In the genomic region with DNA sequence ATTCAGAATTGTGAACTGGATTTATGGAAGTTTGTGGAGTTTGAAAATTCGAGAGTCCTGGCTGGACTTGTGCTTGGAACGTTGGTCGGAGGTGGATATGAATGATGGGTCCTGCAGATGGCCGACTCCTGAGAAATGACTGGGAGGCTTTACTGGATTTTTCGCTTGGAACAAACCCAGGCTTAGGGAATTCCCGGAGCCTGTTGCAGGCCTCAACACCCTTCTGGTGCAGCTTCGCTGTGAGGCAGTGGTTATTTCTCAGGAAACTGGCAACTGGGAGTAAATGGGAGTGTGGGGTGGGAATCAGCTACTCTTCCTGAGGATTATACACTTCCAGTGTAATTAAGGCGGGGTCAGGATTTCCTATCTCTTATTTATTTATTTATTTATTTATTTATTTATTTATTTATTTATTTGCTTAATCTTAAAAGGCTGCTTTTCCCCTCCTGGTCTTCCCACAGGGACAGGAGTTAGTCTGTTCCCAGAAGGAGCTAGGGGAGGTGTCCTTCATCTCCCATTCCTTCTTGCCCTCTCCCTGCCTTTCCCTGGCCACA, we compare ENCODE assay signal across 11 cellular contexts. TPM values are rescaled to one million over a fixed set of nuclear protein-coding genes. Genes with fewer than 3 reads are reported as not detected.
DNase-seq lines count a peak whose midpoint lies in the region; TF ChIP-seq lines count a peak whose summit lies in the region.
"Had no signal": no experiment of that assay in that cellular context is flagged by ENCODE, and none has a peak within 500 bp of the region (broad histone marks: within the 10 kb centered on the region; RNA-seq: fewer than 3 reads in every experiment).

No MANE protein-coding gene starts in this region.

- no peaks in the 10 kb centered on the region for H3K36me3 ChIP-seq in HEK293 (ENCODE audit: control insufficient read depth in 2 of 2, insufficient read depth in 1 of 2, low read length in 2 of 2)

- H3K27me3 ChIP-seq in AG04450 (ENCODE audit: control insufficient read depth, insufficient read depth, low read length) = no peaks in the 10 kb centered on the region

- H3K4me3 ChIP-seq in AG04450 (ENCODE audit: low read depth, low read length) (no peak overlapping the region), HEK293 (ENCODE audit: low read depth, low read length) (no peak overlapping the region)

- H3K27me3 Mint-ChIP-seq in chondrocyte (ENCODE audit: low read depth) = no peaks in the 10 kb centered on the region
- no peaks in the 10 kb centered on the region for H3K27me3 Mint-ChIP-seq in nephron progenitor cell (ENCODE audit: low read depth, poor library complexity)

- peak overlapping the region; percentile 62 for H3K27ac Mint-ChIP-seq in chondrocyte (ENCODE audit: unreplicated experiment)
- H3K27ac Mint-ChIP-seq in nephron progenitor cell = no peak overlapping the region
- H3K27ac Mint-ChIP-seq: T-helper 2 cell treated with Interferon-gamma antibody and Interleukin-4, amounts not matched to agents 5 μg/mL and 100 μg/mL, for 36 hours had no signal

- DNase-seq in AG04450 (ENCODE audit: low read depth, low spot score) = no peak
- DNase-seq in chondrocyte (ENCODE audit: low spot score) = no peak
- no peak for DNase-seq in nephron progenitor cell
- no peak for DNase-seq in NCI-H2227 treated with DMSO at 0.1 percent for 48 hours (lab: John Stamatoyannopoulos, UW)
- no peak for DNase-seq in mucosa of gallbladder (ENCODE audit: low spot score)
- no peak for DNase-seq in COLO829 (ENCODE audit: low spot score)
- DNase-seq in HEK293T (ENCODE audit: extremely low spot score) = no peak
- DNase-seq: activated gamma-delta T cell treated with Interleukin-2 at 50 U/mL for 16 hours, erythroblast had no signal

- H3K9me3 ChIP-seq in AG04450 (ENCODE audit: control insufficient read depth, insufficient read depth, low read length) (no peaks in the 10 kb centered on the region), HEK293 (ENCODE audit: control insufficient read depth, insufficient read depth, low read depth, low read length) (no peaks in the 10 kb centered on the region)

- TF ChIP-seq CTCF in AG04450 (IDR thresholded peaks at IDR 0.05; ENCODE audit: low read depth, low read length) (no peak), HEK293 (tag by site-specific recombination; IDR thresholded peaks at IDR 0.05) (no peak), chondrocyte (IDR thresholded peaks at IDR 0.05) (no peak), nephron progenitor cell (IDR thresholded peaks at IDR 0.05) (no peak)

- H3K4me1 Mint-ChIP-seq in chondrocyte (ENCODE audit: low read depth) = peaks cover 85% of the 10 kb centered on the region
- H3K4me1 Mint-ChIP-seq in nephron progenitor cell = peaks cover 94% of the 10 kb centered on the region

- POLR2A ChIA-PET in AG04450 (lab: Yijun Ruan, JAX) = interaction anchor here (1.1 to 1.3 kb wide), 2 partner anchors 31 to 71 kb away, joined by 3 to 4 read pairs; a partner anchor contains a TSS
- POLR2A ChIA-PET in HEK293 (lab: Yijun Ruan, JAX) = no interaction called here
- POLR2A ChIA-PET in HEK293T (lab: Yijun Ruan, JAX) = no interaction called here

- peaks cover 27% of the 10 kb centered on the region for H3K4me1 ChIP-seq in HEK293 (ENCODE audit: control insufficient read depth, insufficient read depth, low read length)

- CTCF ChIA-PET in AG04450 (lab: Charles Lee) = interaction anchor here (0.7 to 3.3 kb wide), 4 partner anchors 19 to 42 kb away, joined by 3 to 16 read pairs (median 4); no protein-coding TSS in a partner anchor
- CTCF ChIA-PET in HEK293 (lab: Yijun Ruan, JAX) = interaction anchor here (0.7 to 2.0 kb wide), 4 partner anchors 21 to 75 kb away, joined by 3 to 6 read pairs (median 3); no protein-coding TSS in a partner anchor
- CTCF ChIA-PET in HEK293T (lab: Yijun Ruan, JAX) = interaction anchor here (0.6 kb wide), 1 partner anchor 10 kb away, joined by 3 read pairs; no protein-coding TSS in a partner anchor

- H3K9me3 Mint-ChIP-seq in chondrocyte (ENCODE audit: low read depth) (no peaks in the 10 kb centered on the region), nephron progenitor cell (no peaks in the 10 kb centered on the region)
- H3K9me3 Mint-ChIP-seq: T-helper 2 cell treated with Interferon-gamma antibody and Interleukin-4, amounts not matched to agents 5 μg/mL and 100 μg/mL, for 36 hours had no signal

- no peaks in the 10 kb centered on the region for H3K36me3 Mint-ChIP-seq in chondrocyte (ENCODE audit: low read depth)
- no peaks in the 10 kb centered on the region for H3K36me3 Mint-ChIP-seq in nephron progenitor cell (ENCODE audit: low read depth)

- H3K27ac ChIP-seq in AG04450 (ENCODE audit: low read depth, low read length) = peak overlapping the region; percentile 82
- H3K27ac ChIP-seq in HEK293 (ENCODE audit: extremely low read depth, low read depth, low read length) = no peak overlapping the region

- H3K4me3 Mint-ChIP-seq in chondrocyte (ENCODE audit: unreplicated experiment) = peak overlapping the region; percentile 19
- peak overlapping the region; percentile 37 for H3K4me3 Mint-ChIP-seq in nephron progenitor cell
- H3K4me3 Mint-ChIP-seq: T-helper 2 cell treated with Interferon-gamma antibody and Interleukin-4, amounts not matched to agents 5 μg/mL and 100 μg/mL, for 36 hours had no signal

TF ChIP-seq in HEK293, 187 proteins besides CTCF, POLR2A, EP300 and RAD21 (continues in another document):
- TF ChIP-seq ZNF140 (tag by site-specific recombination; IDR thresholded peaks at IDR 0.05) (0 out of 2 replicates have a peak, but pooled peaks have one; percentile 55), ZNF354C (tag by site-specific recombination; IDR thresholded peaks at IDR 0.05; ENCODE audit: borderline replicate concordance, low read depth) (no peak), ZNF585B (tag by site-specific recombination; IDR thresholded peaks at IDR 0.05) (no peak), ZNF23 (tag by site-specific recombination; IDR thresholded peaks at IDR 0.05; ENCODE audit: borderline replicate concordance) (no peak), ZBTB20 (tag by site-specific recombination; IDR thresholded peaks at IDR 0.05) (no peak)
- TF ChIP-seq, protein P1, sequence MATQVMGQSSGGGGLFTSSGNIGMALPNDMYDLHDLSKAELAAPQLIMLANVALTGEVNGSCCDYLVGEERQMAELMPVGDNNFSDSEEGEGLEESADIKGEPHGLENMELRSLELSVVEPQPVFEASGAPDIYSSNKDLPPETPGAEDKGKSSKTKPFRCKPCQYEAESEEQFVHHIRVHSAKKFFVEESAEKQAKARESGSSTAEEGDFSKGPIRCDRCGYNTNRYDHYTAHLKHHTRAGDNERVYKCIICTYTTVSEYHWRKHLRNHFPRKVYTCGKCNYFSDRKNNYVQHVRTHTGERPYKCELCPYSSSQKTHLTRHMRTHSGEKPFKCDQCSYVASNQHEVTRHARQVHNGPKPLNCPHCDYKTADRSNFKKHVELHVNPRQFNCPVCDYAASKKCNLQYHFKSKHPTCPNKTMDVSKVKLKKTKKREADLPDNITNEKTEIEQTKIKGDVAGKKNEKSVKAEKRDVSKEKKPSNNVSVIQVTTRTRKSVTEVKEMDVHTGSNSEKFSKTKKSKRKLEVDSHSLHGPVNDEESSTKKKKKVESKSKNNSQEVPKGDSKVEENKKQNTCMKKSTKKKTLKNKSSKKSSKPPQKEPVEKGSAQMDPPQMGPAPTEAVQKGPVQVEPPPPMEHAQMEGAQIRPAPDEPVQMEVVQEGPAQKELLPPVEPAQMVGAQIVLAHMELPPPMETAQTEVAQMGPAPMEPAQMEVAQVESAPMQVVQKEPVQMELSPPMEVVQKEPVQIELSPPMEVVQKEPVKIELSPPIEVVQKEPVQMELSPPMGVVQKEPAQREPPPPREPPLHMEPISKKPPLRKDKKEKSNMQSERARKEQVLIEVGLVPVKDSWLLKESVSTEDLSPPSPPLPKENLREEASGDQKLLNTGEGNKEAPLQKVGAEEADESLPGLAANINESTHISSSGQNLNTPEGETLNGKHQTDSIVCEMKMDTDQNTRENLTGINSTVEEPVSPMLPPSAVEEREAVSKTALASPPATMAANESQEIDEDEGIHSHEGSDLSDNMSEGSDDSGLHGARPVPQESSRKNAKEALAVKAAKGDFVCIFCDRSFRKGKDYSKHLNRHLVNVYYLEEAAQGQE (tag by site-specific recombination; IDR thresholded peaks at IDR 0.05) = peak; percentile 43; the same call in 1 of the 2 replicates

TF ChIP-seq in HEK293T, 16 proteins besides CTCF, POLR2A, EP300 and RAD21:
- TF ChIP-seq ZNF384 (IDR thresholded peaks at IDR 0.05) (no peak), FOXM1 (IDR thresholded peaks at IDR 0.05; ENCODE audit: borderline replicate concordance) (no peak), LEF1 (IDR thresholded peaks at IDR 0.05; ENCODE audit: borderline replicate concordance) (no peak), TARDBP (IDR thresholded peaks at IDR 0.05) (no peak), NFRKB (IDR thresholded peaks at IDR 0.05) (no peak), HDGF (IDR thresholded peaks at IDR 0.05; ENCODE audit: borderline replicate concordance) (no peak), SP1 (IDR thresholded peaks at IDR 0.05) (no peak), ARNT (IDR thresholded peaks at IDR 0.05) (no peak), FOXA1 (IDR thresholded peaks at IDR 0.05) (no peak), BHLHE40 (IDR thresholded peaks at IDR 0.05; ENCODE audit: borderline replicate concordance) (no peak)

RNA-seq across cellular contexts. Expression of a gene that starts 21.1 kb away (rescaled TPM):
- 64.9 and 76.2 TPM in 2 replicates for polyA plus RNA-seq in AG04450 (2011; rRNA removed)
- polyA minus RNA-seq in AG04450 (2011; rRNA and poly(A)+ RNA removed) = 67.5 and 79.1 TPM in 2 replicates
- total RNA-seq in chondrocyte (66.6 to 88.0 TPM (median 87.9 TPM) in 3 replicates), mucosa of gallbladder (168 TPM)
